ENCODE assay signal across 10 cellular contexts in genomic region chr17:17935321-17936271, GRCh38. TPM values are rescaled to one million over a fixed set of nuclear protein-coding genes. Genes with fewer than 3 reads are reported as not detected.
DNase-seq lines count a peak whose midpoint lies in the region; ATAC-seq and TF ChIP-seq lines count a peak whose summit lies in the region.
"Had no signal": no experiment of that assay in that cellular context is flagged by ENCODE, and none has a peak within 500 bp of the region (broad histone marks: within the 10 kb centered on the region; RNA-seq: fewer than 3 reads in every experiment).

No MANE protein-coding gene starts in this region.

- CTCF ChIA-PET in AG04449 (lab: Yijun Ruan, JAX) = interaction anchor here (1.0 to 9.4 kb wide), 10 partner anchors 10 to 97 kb away, joined by 3 to 69 read pairs (median 6); partner anchors contain the start of genes DRC3 and TOM1L2

- TF ChIP-seq CTCF in AG04449 (IDR thresholded peaks at IDR 0.05; ENCODE audit: insufficient read depth, low read length, missing control alignments) = no peak

- POLR2A ChIA-PET in AG04449 (lab: Yijun Ruan, JAX) = interaction anchor here (0.6 to 1.9 kb wide), 5 partner anchors 9 to 35 kb away, joined by 3 to 7 read pairs (median 4); no protein-coding TSS in a partner anchor

- no peak overlapping the region for H3K4me3 ChIP-seq in AG04449 (ENCODE audit: low read depth, low read length)

- peak; percentile 90 for DNase-seq in AG04449 (ENCODE audit: low read depth, low spot score)
- DNase-seq in M059J (ENCODE audit: low read depth) = peak; percentile 90
- DNase-seq in cerebellar cortex (ENCODE audit: low spot score) = peak; percentile 68
- DNase-seq in mesenteric fat pad (ENCODE audit: low spot score) = peak; percentile 43
- no peak for DNase-seq in DMS79 (lab: John Stamatoyannopoulos, UW)
- DNase-seq in GDM1 (lab: John Stamatoyannopoulos, UW) = no peak
- DNase-seq in stimulated activated CD4-positive, alpha-beta T cell treated with anti-CD3 and anti-CD28 coated beads, Interleukin-12 subunit alpha, Interleukin-12 subunit beta, amount 100 ng/mL, for 4 hours = no peak
- DNase-seq: DND-41 had no signal

- ATAC-seq in GM19463 (IDR thresholded peaks at IDR 0.05; ENCODE audit: unreplicated experiment) = no peak

RNA-seq across cellular contexts. Expression of gene TOM1L2, which starts 36.6 kb away (rescaled TPM):
- total RNA-seq in M059J (2014; rRNA removed; shearing (Covaris generic)) = 27.7 and 38.3 TPM in 2 replicates
- 43.7 TPM for total RNA-seq in mesenteric fat pad

RNA-seq across cellular contexts. Expression of gene DRC3, which starts 37.1 kb away (rescaled TPM):
- total RNA-seq in M059J (2014; rRNA removed; shearing (Covaris generic)) = 0.12 and 0.69 TPM in 2 replicates
- total RNA-seq in mesenteric fat pad = 0.32 TPM
- total RNA-seq: T-helper 1 cell treated with Interleukin-12 subunit alpha and Interleukin-12 subunit beta and Interleukin-4 antibody, amounts not matched to agents 30 ng/mL and 1 ng/mL, for 36 hours had no signal

Comparison
In these comparisons a context has a peak if more than half of its experiments do, and no peak if none do; other contexts are left out.
1. DNase-seq: peak in AG04449 (single experiment), M059J (single experiment), cerebellar cortex (single experiment) and mesenteric fat pad (single experiment); none in DMS79 (single experiment), GDM1 (single experiment) and stimulated activated CD4-positive, alpha-beta T cell treated with anti-CD3 and anti-CD28 coated beads, Interleukin-12 subunit alpha, Interleukin-12 subunit beta, amount 100 ng/mL, for 4 hours (single experiment).